32 cellular contexts compared by ENCODE assay signal in the genomic region with DNA sequence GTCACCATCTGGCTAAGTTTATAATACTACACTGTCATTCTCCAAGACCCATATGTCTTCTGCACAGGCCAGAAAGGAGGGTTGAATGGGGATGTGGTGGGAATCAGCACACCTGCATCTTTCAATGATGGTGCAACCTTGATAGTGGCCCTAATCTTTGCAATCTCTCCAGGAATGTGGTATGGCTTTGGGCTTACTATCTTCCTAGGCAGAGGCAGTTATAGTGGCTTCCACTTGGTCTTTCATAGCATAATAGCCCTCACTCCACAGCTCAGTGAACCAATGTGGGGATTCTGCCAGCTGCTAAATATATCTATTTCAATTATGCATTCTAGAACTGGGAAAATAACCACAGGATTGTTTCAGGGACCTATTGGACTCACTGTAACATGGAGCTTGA.
A peak's percentile ranks its signal among the peaks of the same experiment; 100 is the strongest.
DNase-seq lines count a peak whose midpoint lies in the region; ATAC-seq, FAIRE-seq and TF ChIP-seq lines count a peak whose summit lies in the region.
"Had no signal": no experiment of that assay in that cellular context is flagged by ENCODE, and none has a peak within 500 bp of the region (broad histone marks: within the 10 kb centered on the region; RNA-seq: fewer than 3 reads in every experiment).

No MANE protein-coding gene starts in this region.

- H3K9me3 ChIP-seq in RWPE2 (ENCODE audit: severe bottlenecking) (no peaks in the 10 kb centered on the region), mesenchymal stem cell (ENCODE audit: control insufficient read depth, low read length) (peaks cover 2% of the 10 kb centered on the region), HepG2 (ENCODE audit: low read length) (no peaks in the 10 kb centered on the region)
- H3K9me3 ChIP-seq: Caco-2, esophagus muscularis mucosa, ovary, upper lobe of left lung had no signal

- no peak overlapping the region for H4K8ac ChIP-seq in mesenchymal stem cell (ENCODE audit: low read length)

- no peak overlapping the region for H2AK5ac ChIP-seq in mesenchymal stem cell (ENCODE audit: low read length, severe bottlenecking)

- no peak overlapping the region for H4K91ac ChIP-seq in mesenchymal stem cell (ENCODE audit: low read length)

- no peak overlapping the region for H3K4me3 Mint-ChIP-seq in stimulated activated effector memory CD8-positive, alpha-beta T cell treated with anti-CD3 and anti-CD28 coated beads, Interleukin-12 subunit alpha, Interleukin-12 subunit beta, amount 100 ng/mL, for 72 hours
- H3K4me3 Mint-ChIP-seq: activated CD4-positive, alpha-beta T cell treated with anti-CD3 and anti-CD28 coated beads for 36 hours; activated CD8-positive, alpha-beta T cell treated with anti-CD3 and anti-CD28 coated beads, Interleukin-2, amount 10 ng/mL, durations not matched to agents 7 days and 5 days; activated naive CD4-positive, alpha-beta T cell treated with anti-CD3 and anti-CD28 coated beads, Interleukin-2, amount 50 U/mL, for 24 hours; endodermal cell; nephron; T-helper 2 cell treated with Interferon-gamma antibody and Interleukin-4, amounts not matched to agents 5 μg/mL and 100 μg/mL, for 36 hours had no signal

- no peak overlapping the region for H2BK15ac ChIP-seq in mesenchymal stem cell (ENCODE audit: low read depth, poor library complexity, severe bottlenecking)

- TF ChIP-seq EP300 in HepG2 (IDR thresholded peaks at IDR 0.05; ENCODE audit: low read depth in 2 of 2, low read length in 2 of 2) (no peak), HepG2 (CRISPR knock-in tag; IDR thresholded peaks at IDR 0.05; ENCODE audit: borderline replicate concordance) (no peak)

- FAIRE-seq in HepG2 (lab: Jason Lieb, UNC) = no peak
- FAIRE-seq: GM12878, HTR-8/SVneo, islet of Langerhans had no signal

- TF ChIP-seq CTCF in RWPE2 (IDR thresholded peaks at IDR 0.05; ENCODE audit: poor library complexity, severe bottlenecking) (no peak), HepG2 (CRISPR knock-in tag; IDR thresholded peaks at IDR 0.05) (no peak)

- no TSS peak for BruUV-seq in HepG2 (replicated peaks; lab: Mats Ljungman, UMichigan)

- no peak overlapping the region for H3K27ac Mint-ChIP-seq in stimulated activated effector memory CD8-positive, alpha-beta T cell treated with anti-CD3 and anti-CD28 coated beads, Interleukin-12 subunit alpha, Interleukin-12 subunit beta, amount 100 ng/mL, for 72 hours
- H3K27ac Mint-ChIP-seq: activated CD4-positive, alpha-beta T cell treated with anti-CD3 and anti-CD28 coated beads for 36 hours; activated CD8-positive, alpha-beta T cell treated with anti-CD3 and anti-CD28 coated beads, Interleukin-2, amount 10 ng/mL, durations not matched to agents 7 days and 5 days; activated naive CD4-positive, alpha-beta T cell treated with anti-CD3 and anti-CD28 coated beads, Interleukin-2, amount 50 U/mL, for 24 hours; activated T-helper 2 cell treated with anti-CD3 and anti-CD28 coated beads, Interferon-gamma antibody, Interleukin-2, Interleukin-4, amounts not matched to agents 10 μg/mL and 5 μg/mL and 100 μg/mL, durations not matched to agents 14 hours and 24 hours and 36 hours; endodermal cell; nephron; T-helper 2 cell treated with Interferon-gamma antibody and Interleukin-4, amounts not matched to agents 5 μg/mL and 100 μg/mL, for 36 hours had no signal

- no peaks in the 10 kb centered on the region for H3K79me2 ChIP-seq in HepG2 (ENCODE audit: insufficient read depth, low read length)

- H3K14ac ChIP-seq in mesenchymal stem cell (ENCODE audit: low read length in 2 of 2) = no peak overlapping the region

- H3K4me1 Mint-ChIP-seq in stimulated activated effector memory CD8-positive, alpha-beta T cell treated with anti-CD3 and anti-CD28 coated beads, Interleukin-12 subunit alpha, Interleukin-12 subunit beta, amount 100 ng/mL, for 72 hours = peaks cover 10% of the 10 kb centered on the region
- H3K4me1 Mint-ChIP-seq: endodermal cell had no signal

- peaks cover 2% of the 10 kb centered on the region for H3K9me3 Mint-ChIP-seq in stimulated activated effector memory CD8-positive, alpha-beta T cell treated with anti-CD3 and anti-CD28 coated beads, Interleukin-12 subunit alpha, Interleukin-12 subunit beta, amount 100 ng/mL, for 72 hours
- H3K9me3 Mint-ChIP-seq: activated naive CD4-positive, alpha-beta T cell treated with anti-CD3 and anti-CD28 coated beads, Interleukin-2, amount 50 U/mL, for 24 hours; activated T-helper 2 cell treated with anti-CD3 and anti-CD28 coated beads, Interferon-gamma antibody, Interleukin-2, Interleukin-4, amounts not matched to agents 10 μg/mL and 5 μg/mL and 100 μg/mL, durations not matched to agents 14 hours and 24 hours and 36 hours; endodermal cell had no signal

- ATAC-seq in RWPE2 (ENCODE audit: low read depth) = no peak
- ATAC-seq in HG03354 (IDR thresholded peaks at IDR 0.05; ENCODE audit: poor library complexity, severe bottlenecking, unreplicated experiment) = no peak
- ATAC-seq in stimulated activated effector memory CD8-positive, alpha-beta T cell treated with anti-CD3 and anti-CD28 coated beads, Interleukin-12 subunit alpha, Interleukin-12 subunit beta, amount 100 ng/mL, for 72 hours = no peak
- ATAC-seq in HepG2 = no peak
- ATAC-seq: activated CD4-positive, alpha-beta T cell treated with anti-CD3 and anti-CD28 coated beads for 36 hours; activated CD8-positive, alpha-beta T cell treated with anti-CD3 and anti-CD28 coated beads, Interleukin-2, amount 10 ng/mL, durations not matched to agents 7 days and 5 days; GM12878; HCT116 had no signal

- H3K27ac ChIP-seq in RWPE2 (ENCODE audit: poor library complexity, severe bottlenecking) (peak overlapping the region; percentile 84), mesenchymal stem cell (ENCODE audit: low read length, poor library complexity, severe bottlenecking) (no peak overlapping the region), HepG2 (ENCODE audit: extremely low read length, insufficient read depth, low read length) (no peak overlapping the region)
- H3K27ac ChIP-seq: esophagus muscularis mucosa, KMS-11, ovary, upper lobe of left lung had no signal

- H2BK12ac ChIP-seq in mesenchymal stem cell (ENCODE audit: low read length in 2 of 2) = no peak overlapping the region

- no peak overlapping the region for H3K4me3 ChIP-seq in RWPE2 (ENCODE audit: severe bottlenecking)
- no peak overlapping the region for H3K4me3 ChIP-seq in mesenchymal stem cell (ENCODE audit: insufficient read depth in 1 of 2, low read depth in 1 of 2, low read length in 2 of 2)
- no peak overlapping the region for H3K4me3 ChIP-seq in HepG2 (replicated peaks in 1 of 3; ENCODE audit: insufficient read depth in 1 of 3, low read depth in 2 of 3, low read length in 3 of 3)
- H3K4me3 ChIP-seq: BLaER1 treated with 17β-estradiol and CSF1 and Interleukin-3, amounts not matched to agents 10 nM and 100 nM; esophagus muscularis mucosa; GM12878; ovary; upper lobe of left lung had no signal

- H2BK120ac ChIP-seq in mesenchymal stem cell (ENCODE audit: low read depth, low read length) = no peak overlapping the region

- POLR2A ChIA-PET in HepG2 (lab: Yijun Ruan, JAX) = no interaction called here

- H3K9ac ChIP-seq in mesenchymal stem cell (ENCODE audit: low read length) (no peak overlapping the region), HepG2 (ENCODE audit: insufficient read depth, low read depth, low read length) (no peak overlapping the region)
- H3K9ac ChIP-seq: BLaER1 treated with 17β-estradiol and CSF1 and Interleukin-3, amounts not matched to agents 10 nM and 100 nM; KMS-11 had no signal

- H3K79me1 ChIP-seq in mesenchymal stem cell (replicated peaks; ENCODE audit: low read length, poor library complexity, severe bottlenecking) = no peaks in the 10 kb centered on the region

- no peak for TF ChIP-seq POLR2A in HepG2 (IDR thresholded peaks at IDR 0.05; ENCODE audit: insufficient read depth in 1 of 2, low read depth in 2 of 2, low read length in 2 of 2)

- H3K18ac ChIP-seq in mesenchymal stem cell (ENCODE audit: low read depth in 1 of 2, low read length in 2 of 2) = no peak overlapping the region

- H3K4me1 ChIP-seq in RWPE2 (ENCODE audit: insufficient read depth, poor library complexity, severe bottlenecking) = peaks cover 22% of the 10 kb centered on the region
- peaks cover 2% of the 10 kb centered on the region for H3K4me1 ChIP-seq in mesenchymal stem cell (ENCODE audit: control insufficient read depth, insufficient read depth, low read depth, low read length)
- H3K4me1 ChIP-seq in HepG2 (ENCODE audit: insufficient read depth, low read length) = no peaks in the 10 kb centered on the region
- H3K4me1 ChIP-seq: esophagus muscularis mucosa, upper lobe of left lung had no signal

- H3K36me3 Mint-ChIP-seq in stimulated activated effector memory CD8-positive, alpha-beta T cell treated with anti-CD3 and anti-CD28 coated beads, Interleukin-12 subunit alpha, Interleukin-12 subunit beta, amount 100 ng/mL, for 72 hours = no peaks in the 10 kb centered on the region
- H3K36me3 Mint-ChIP-seq: activated naive CD4-positive, alpha-beta T cell treated with anti-CD3 and anti-CD28 coated beads, Interleukin-2, amount 50 U/mL, for 24 hours had no signal

- H2BK5ac ChIP-seq in mesenchymal stem cell (ENCODE audit: low read depth, low read length, poor library complexity, severe bottlenecking) = no peak overlapping the region

- no peak for TF ChIP-seq RAD21 in HepG2 (CRISPR knock-in tag; IDR thresholded peaks at IDR 0.05)

- intact Hi-C loops in HepG2 (cut with micrococcal nuclease; ENCODE audit: unreplicated experiment) = no loop called here

- in situ Hi-C loops in HepG2 (cut with HindIII; ENCODE audit: extremely low pct_ligation_motif_present, low pct_unique_long_range_greater_than_20kb) = no loop called here

- H3K27me3 ChIP-seq in RWPE2 (ENCODE audit: insufficient read depth, poor library complexity, severe bottlenecking) (no peaks in the 10 kb centered on the region), mesenchymal stem cell (ENCODE audit: control insufficient read depth in 1 of 2, insufficient read depth in 1 of 2, low read length in 2 of 2) (no peaks in the 10 kb centered on the region), HepG2 (ENCODE audit: control insufficient read depth in 1 of 2, insufficient read depth in 2 of 2, low read length in 2 of 2) (no peaks in the 10 kb centered on the region)
- H3K27me3 ChIP-seq: BLaER1 treated with 17β-estradiol and CSF1 and Interleukin-3, amounts not matched to agents 10 nM and 100 nM; esophagus muscularis mucosa; ovary; upper lobe of left lung had no signal

- no peak overlapping the region for H3K4ac ChIP-seq in mesenchymal stem cell (ENCODE audit: low read depth in 1 of 2, low read length in 2 of 2)

- H3K4me2 ChIP-seq in mesenchymal stem cell (ENCODE audit: low read length, poor library complexity, severe bottlenecking) (no peak overlapping the region), HepG2 (ENCODE audit: low read depth, low read length) (no peak overlapping the region)
- H3K4me2 ChIP-seq: KMS-11 had no signal

- H3K36me3 ChIP-seq in RWPE2 (ENCODE audit: low read depth) = no peaks in the 10 kb centered on the region
- no peaks in the 10 kb centered on the region for H3K36me3 ChIP-seq in mesenchymal stem cell (ENCODE audit: control insufficient read depth in 1 of 2, insufficient read depth in 2 of 2, low read depth in 1 of 2, low read length in 2 of 2)
- H3K36me3 ChIP-seq in HepG2 (replicated peaks in 1 of 2; ENCODE audit: control insufficient read depth in 1 of 2, insufficient read depth in 2 of 2, low read length in 2 of 2) = no peaks in the 10 kb centered on the region
- H3K36me3 ChIP-seq: BLaER1 treated with 17β-estradiol and CSF1 and Interleukin-3, amounts not matched to agents 10 nM and 100 nM; esophagus muscularis mucosa; ovary; upper lobe of left lung had no signal

- DNase-seq in DMS 273 (lab: John Stamatoyannopoulos, UW; ENCODE audit: unreplicated experiment) = peak; percentile 73
- DNase-seq in M059J (ENCODE audit: low read depth) = peak; percentile 60
- no peak for DNase-seq in RWPE2 (ENCODE audit: low spot score)
- DNase-seq in mesenchymal stem cell = peak; percentile 3
- DNase-seq in germinal center (ENCODE audit: low spot score) = no peak
- no peak for DNase-seq in stimulated activated effector memory CD8-positive, alpha-beta T cell treated with anti-CD3 and anti-CD28 coated beads, Interleukin-12 subunit alpha, Interleukin-12 subunit beta, amount 100 ng/mL, for 72 hours (ENCODE audit: low spot score in 2 of 2)
- no peak for DNase-seq in HepG2 (ENCODE audit: low spot score)
- DNase-seq: ACHN; activated CD4-positive, alpha-beta T cell treated with anti-CD3 and anti-CD28 coated beads for 36 hours; activated CD8-positive, alpha-beta T cell treated with anti-CD3 and anti-CD28 coated beads, Interleukin-2, amount 10 ng/mL, durations not matched to agents 7 days and 5 days; aorta; central memory CD4-positive, alpha-beta T cell; DMS79 treated with DMSO at 0.1 percent for 48 hours; endodermal cell; NCI-H526; ovary; retina; stimulated activated CD4-positive, alpha-beta T cell treated with anti-CD3 and anti-CD28 coated beads, Interleukin-2, amount 100 ng/mL, for 24 hours; upper lobe of left lung had no signal

- no peak overlapping the region for H3K23ac ChIP-seq in mesenchymal stem cell (ENCODE audit: low read length in 2 of 2)

- H4K20me1 ChIP-seq in HepG2 (ENCODE audit: insufficient read depth, low read length) = no peaks in the 10 kb centered on the region
- H4K20me1 ChIP-seq: BLaER1 treated with 17β-estradiol and CSF1 and Interleukin-3, amounts not matched to agents 10 nM and 100 nM had no signal

- CTCF ChIA-PET in HepG2 (lab: Yijun Ruan, JAX; ENCODE audit: low intra/inter-chr PET ratio, low total read pairs) = no interaction called here

- H2AFZ ChIP-seq in mesenchymal stem cell (ENCODE audit: low read depth, low read length) (no peak overlapping the region), HepG2 (ENCODE audit: low read length) (no peak overlapping the region)

Comparison
In these comparisons a context has a peak if more than half of its experiments do, and no peak if none do; other contexts are left out.
1. DNase-seq: peak in DMS 273 (single experiment), M059J (single experiment) and mesenchymal stem cell (single experiment); none in RWPE2 (single experiment), germinal center (single experiment), stimulated activated effector memory CD8-positive, alpha-beta T cell treated with anti-CD3 and anti-CD28 coated beads, Interleukin-12 subunit alpha, Interleukin-12 subunit beta, amount 100 ng/mL, for 72 hours (0 of 2) and HepG2 (single experiment).